Comparison of ENCODE assay signal across 20 cellular contexts in the genomic region with DNA sequence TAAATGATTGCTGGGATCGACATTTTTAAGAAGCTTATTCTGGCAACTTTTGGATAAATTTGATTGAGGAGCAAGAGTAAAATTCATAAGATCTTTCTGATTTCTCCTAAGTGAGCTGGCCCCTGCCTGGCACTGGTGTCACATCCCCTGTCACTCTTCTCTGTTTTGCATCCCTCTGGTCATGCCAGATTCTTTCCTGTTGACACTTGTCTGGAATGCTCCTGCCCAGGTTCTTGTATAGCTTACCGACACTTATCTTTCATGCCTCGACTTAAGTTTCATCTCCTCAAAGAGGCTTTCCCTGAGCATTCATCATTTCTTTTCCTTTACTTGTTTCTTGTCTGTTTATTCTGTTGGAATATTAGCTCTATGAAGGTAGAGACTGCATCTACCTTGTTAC. TPM values are rescaled to one million over a fixed set of nuclear protein-coding genes. Genes with fewer than 3 reads are reported as not detected.
DNase-seq lines count a peak whose midpoint lies in the region; ATAC-seq and TF ChIP-seq lines count a peak whose summit lies in the region.
"Had no signal": no experiment of that assay in that cellular context is flagged by ENCODE, and none has a peak within 500 bp of the region (broad histone marks: within the 10 kb centered on the region; RNA-seq: fewer than 3 reads in every experiment).

No MANE protein-coding gene starts in this region.

- CTCF ChIA-PET in Panc1 (lab: Charles Lee): interaction anchor here (0.6 kb wide), 1 partner anchor 1505 kb away, joined by 4 read pairs; no protein-coding TSS in a partner anchor

- H3K27ac ChIP-seq in ACC112 (ENCODE audit: low read depth, low read length) (peak overlapping the region; percentile 11; the same call in 1 of the 2 replicates), Panc1 (ENCODE audit: low read length) (no peak overlapping the region), epithelial cell of prostate (peak overlapping the region; percentile 20), osteoblast (ENCODE audit: low read depth, low read length) (no peak overlapping the region)
- H3K27ac ChIP-seq: GM23248, KMS-11 had no signal

- intact Hi-C loops in Panc1 (cut with micrococcal nuclease; ENCODE audit: unreplicated experiment): no loop called here

- POLR2A ChIA-PET in Panc1 (lab: Charles Lee): no interaction called here

- no peaks in the 10 kb centered on the region for H3K9me3 ChIP-seq in Panc1 (ENCODE audit: control insufficient read depth, insufficient read depth, low read depth, low read length)
- no peaks in the 10 kb centered on the region for H3K9me3 ChIP-seq in osteoblast (ENCODE audit: low read depth, low read length)

- no peak for ATAC-seq in Panc1
- ATAC-seq: CD8-positive, alpha-beta T cell had no signal

- DNase-seq in Panc1 (ENCODE audit: low read depth, low spot score) (no peak), epithelial cell of prostate (ENCODE audit: low read depth, low spot score) (no peak), osteoblast (ENCODE audit: insufficient read length, low spot score, missing footprints) (no peak), NCI-H1417 treated with DMSO at 0.1 percent for 48 hours (lab: John Stamatoyannopoulos, UW) (no peak), COLO668 (lab: John Stamatoyannopoulos, UW; ENCODE audit: unreplicated experiment) (no peak), GF-D8 (lab: John Stamatoyannopoulos, UW) (no peak)
- DNase-seq: 8988T; AML-193; C1 segment of cervical spinal cord; CD8-positive, alpha-beta T cell; H9; NCI-H1105; NCI-H2029 treated with DMSO at 0.1 percent for 48 hours; NCI-H510A treated with DMSO at 0.1 percent for 48 hours; NCI-H774; NK-92 treated with Interleukin-12 subunit alpha and Interleukin-12 subunit beta, amount 100 ng/mL, for 24 hours; SHP77 had no signal

- H4K20me1 ChIP-seq in osteoblast (ENCODE audit: insufficient read depth, low read length): no peaks in the 10 kb centered on the region

- in situ Hi-C loops in Panc1 (cut with HindIII; ENCODE audit: low pct_unique_long_range_greater_than_20kb, low sequenced_read_pairs): no loop called here

- no TSS peak for BruUV-seq in Panc1 (replicated peaks; lab: Mats Ljungman, UMichigan)

- no peak overlapping the region for H2AFZ ChIP-seq in ACC112 (ENCODE audit: low read length, unreplicated experiment)
- H2AFZ ChIP-seq in osteoblast (ENCODE audit: low read length): no peak overlapping the region
- H2AFZ ChIP-seq: GM23248 had no signal

- H3K4me3 ChIP-seq in ACC112 (ENCODE audit: low read depth, low read length) (no peak overlapping the region), Panc1 (ENCODE audit: low read depth in 2 of 2, low read length in 2 of 2) (no peak overlapping the region), osteoblast (ENCODE audit: insufficient read depth, low read length) (no peak overlapping the region)
- H3K4me3 ChIP-seq: GM23248 had no signal

- 0 out of 2 replicates have a peak, but pooled peaks have one; percentile 5 for TF ChIP-seq CTCF in Panc1 (IDR thresholded peaks at IDR 0.05)
- no peak for TF ChIP-seq CTCF in osteoblast (IDR thresholded peaks at IDR 0.05; ENCODE audit: extremely low read depth, low read depth, low read length)

- H3K4me1 ChIP-seq in ACC112 (ENCODE audit: control insufficient read depth, insufficient read depth, low read length, unreplicated experiment): peaks cover 17% of the 10 kb centered on the region
- no peaks in the 10 kb centered on the region for H3K4me1 ChIP-seq in Panc1 (ENCODE audit: control insufficient read depth, insufficient read depth, low read length)
- no peaks in the 10 kb centered on the region for H3K4me1 ChIP-seq in osteoblast (ENCODE audit: insufficient read depth, low read length)

- peak overlapping the region; percentile 16 for H3K4me2 ChIP-seq in osteoblast (ENCODE audit: insufficient read depth, low read length)
- H3K4me2 ChIP-seq: KMS-11 had no signal

- no peaks in the 10 kb centered on the region for H3K79me2 ChIP-seq in ACC112 (ENCODE audit: control insufficient read depth, insufficient read depth, low read length, unreplicated experiment)
- H3K79me2 ChIP-seq in osteoblast (ENCODE audit: insufficient read depth, low read length): no peaks in the 10 kb centered on the region

- H3K36me3 ChIP-seq in ACC112 (ENCODE audit: insufficient read depth, low read length): no peaks in the 10 kb centered on the region
- no peaks in the 10 kb centered on the region for H3K36me3 ChIP-seq in Panc1 (ENCODE audit: control insufficient read depth, insufficient read depth, low read length)
- H3K36me3 ChIP-seq in osteoblast (ENCODE audit: insufficient read depth, low read length): no peaks in the 10 kb centered on the region

- no peaks in the 10 kb centered on the region for H3K27me3 ChIP-seq in ACC112 (ENCODE audit: insufficient read depth, low read length)
- H3K27me3 ChIP-seq in Panc1 (ENCODE audit: control insufficient read depth, insufficient read depth, low read length): no peaks in the 10 kb centered on the region
- H3K27me3 ChIP-seq in osteoblast (ENCODE audit: insufficient read depth, low read length): no peaks in the 10 kb centered on the region

RNA-seq across cellular contexts. Expression of a gene that starts 22.2 kb away (rescaled TPM):
- total RNA-seq in Panc1 (2021; ENCODE audit: unreplicated experiment) (0.31 TPM), osteoblast (24.8 and 26.4 TPM in 2 replicates)
- polyA plus RNA-seq in Panc1 (2012; ENCODE audit: insufficient read length): not detected

Comparison
In these comparisons a context has a peak if more than half of its experiments do, and no peak if none do; other contexts are left out.
1. H3K27ac ChIP-seq: peak in ACC112 (single experiment) and epithelial cell of prostate (single experiment); none in Panc1 (single experiment) and osteoblast (single experiment).
2. RNA of a gene that starts 22.2 kb away (total RNA-seq): 24.8 to 26.4 TPM in osteoblast; 0.31 TPM in Panc1 (single experiment); every median in the first group is over 10 times any median in the second.